In genomic region chr6:158999669-159000403, GRCh38 we compare ENCODE assay signal across 8 cellular contexts. TPM values are rescaled to one million over a fixed set of nuclear protein-coding genes. Genes with fewer than 3 reads are reported as not detected.
DNase-seq lines count a peak whose midpoint lies in the region; ATAC-seq and TF ChIP-seq lines count a peak whose summit lies in the region.

TSS of gene RSPH3 (minus strand) at chr6:159000202. CDS start at chr6:158999550, 652 bp downstream.

- H3K4me3 ChIP-seq in mucosa of rectum (ENCODE audit: low read length in 2 of 2): peak within 1 kb of the TSS; percentile 89 to 95

- ATAC-seq in GM21576 (IDR thresholded peaks at IDR 0.05; ENCODE audit: unreplicated experiment): peak; percentile 92

- peaks cover 7% of the 10 kb centered on the region for H3K36me3 Mint-ChIP-seq in IgD-negative memory B cell

- DNase-seq in DMS53 (lab: John Stamatoyannopoulos, UW) (peak; percentile 97), OCI-M1 (lab: John Stamatoyannopoulos, UW) (peak; percentile 98), erythroblast (lab: John Stamatoyannopoulos, UW) (peak; percentile 94)
- DNase-seq in activated T-cell treated with anti-CD3 and anti-CD28 coated beads, Interleukin-2, amount 50 U/mL, for 1 hour: peak; percentile 88
- peak; percentile 81 to 86 for DNase-seq in stimulated activated CD8-positive, alpha-beta memory T cell treated with anti-CD3 and anti-CD28 coated beads, Interleukin-4, amount 100 ng/mL, for 4 hours (ENCODE audit: low read depth in 2 of 2, low spot score in 1 of 2)

- no peaks in the 10 kb centered on the region for H3K36me3 ChIP-seq in mucosa of rectum (ENCODE audit: control insufficient read depth in 2 of 2, insufficient read depth in 2 of 2, low read length in 2 of 2)

- H3K4me1 ChIP-seq in mucosa of rectum (ENCODE audit: control insufficient read depth in 2 of 2, insufficient read depth in 2 of 2, low read length in 2 of 2): peaks cover 4 to 12% of the 10 kb centered on the region in 2 donors

- H3K27me3 ChIP-seq in mucosa of rectum (ENCODE audit: control insufficient read depth in 2 of 2, insufficient read depth in 2 of 2, low read length in 2 of 2): no peaks in the 10 kb centered on the region

- H3K27ac ChIP-seq in mucosa of rectum (ENCODE audit: low read depth in 2 of 2, low read length in 2 of 2): peak within 1 kb of the TSS; percentile 96 to 97

- H3K27me3 Mint-ChIP-seq in IgD-negative memory B cell: no peaks in the 10 kb centered on the region

- peak within 1 kb of the TSS; percentile 97 to 98 (median 98) for H3K4me3 Mint-ChIP-seq in IgD-negative memory B cell

- peak within 1 kb of the TSS; percentile 83 to 84 for H3K9ac ChIP-seq in mucosa of rectum (ENCODE audit: low read depth in 1 of 2, low read length in 2 of 2)

- H3K9me3 Mint-ChIP-seq in IgD-negative memory B cell: no peaks in the 10 kb centered on the region

- no peaks in the 10 kb centered on the region for H3K9me3 ChIP-seq in mucosa of rectum (ENCODE audit: control insufficient read depth in 2 of 2, low read length in 2 of 2)

- peaks cover 16 to 29% (median 19%) of the 10 kb centered on the region in 3 donors for H3K4me1 Mint-ChIP-seq in IgD-negative memory B cell

- peak; percentile 92 for TF ChIP-seq POLR2A in erythroblast (IDR thresholded peaks at IDR 0.05; ENCODE audit: low read length)

- H3K27ac Mint-ChIP-seq in IgD-negative memory B cell: peak within 1 kb of the TSS; percentile 79 to 94 (median 92)

RNA-seq across cellular contexts. Expression of gene RSPH3, which starts in this region (rescaled TPM):
- 4.3 TPM for polyA plus RNA-seq in IgD-negative memory B cell

Comparison
In these comparisons a context has a peak if more than half of its experiments do, and no peak if none do; other contexts are left out.
1. Peak in every context shown above with its lines: DNase-seq, ATAC-seq, H3K4me3 ChIP-seq and H3K27ac ChIP-seq.